8 cellular contexts compared by ENCODE assay signal in genomic region chr2:165794520-165794882, GRCh38. TPM values are rescaled to one million over a fixed set of nuclear protein-coding genes. Genes with fewer than 3 reads are reported as not detected.
DNase-seq lines count a peak whose midpoint lies in the region; ATAC-seq, FAIRE-seq and TF ChIP-seq lines count a peak whose summit lies in the region.

No MANE protein-coding gene starts in this region.

- H3K27ac Mint-ChIP-seq in Calu3 (ENCODE audit: unreplicated experiment) = peak overlapping the region; percentile 92
- peak overlapping the region; percentile 93 for H3K27ac Mint-ChIP-seq in T-helper 1 cell treated with Interleukin-12 subunit alpha and Interleukin-12 subunit beta and Interleukin-4 antibody, amounts not matched to agents 30 μg/mL and 1 μg/mL, for 36 hours

- no peak for TF ChIP-seq CTCF in Calu3 (IDR thresholded peaks at IDR 0.05; ENCODE audit: unreplicated experiment)
- no peak for TF ChIP-seq CTCF in bronchial epithelial cell (IDR thresholded peaks at IDR 0.05; ENCODE audit: insufficient read depth, low read length, severe bottlenecking)
- no peak for TF ChIP-seq CTCF in kidney epithelial cell (IDR thresholded peaks at IDR 0.05; ENCODE audit: insufficient read depth, low read length, poor library complexity, severe bottlenecking)

- no TSS peak for BruUV-seq in Calu3 (replicated peaks; lab: Mats Ljungman, UMichigan)

- no peaks in the 10 kb centered on the region for H3K9me3 Mint-ChIP-seq in Calu3 (ENCODE audit: low read depth, unreplicated experiment)
- no peaks in the 10 kb centered on the region for H3K9me3 Mint-ChIP-seq in T-helper 1 cell treated with Interleukin-12 subunit alpha and Interleukin-12 subunit beta and Interleukin-4 antibody, amounts not matched to agents 30 μg/mL and 1 μg/mL, for 36 hours

- peak; percentile 44 for DNase-seq in Calu3
- peak; percentile 77 for DNase-seq in bronchial epithelial cell (ENCODE audit: low read depth)
- no peak for DNase-seq in kidney epithelial cell (ENCODE audit: low read depth)
- DNase-seq in stimulated activated CD4-positive, alpha-beta T cell treated with anti-CD3 and anti-CD28 coated beads, Interleukin-4, amount 100 ng/mL, for 1 hour = peak; percentile 42
- no peak for DNase-seq in NCI-H1694 treated with DMSO at 0.1 percent for 48 hours (lab: John Stamatoyannopoulos, UW)

- CTCF ChIA-PET in Calu3 (lab: Charles Lee) = interaction anchor here (0.6 to 4.0 kb wide), 8 partner anchors 9 to 1946 kb away, joined by 3 to 29 read pairs (median 4); no protein-coding TSS in a partner anchor

- peak; percentile 98 for ATAC-seq in GM19463 (IDR thresholded peaks at IDR 0.05; ENCODE audit: unreplicated experiment)
- peak; percentile 98 for ATAC-seq in HG03565 (IDR thresholded peaks at IDR 0.05; ENCODE audit: unreplicated experiment)

- H3K36me3 Mint-ChIP-seq in Calu3 (ENCODE audit: insufficient read depth, unreplicated experiment) = peaks cover 37% of the 10 kb centered on the region
- H3K36me3 Mint-ChIP-seq in T-helper 1 cell treated with Interleukin-12 subunit alpha and Interleukin-12 subunit beta and Interleukin-4 antibody, amounts not matched to agents 30 μg/mL and 1 μg/mL, for 36 hours (ENCODE audit: low read depth) = peaks cover 15% of the 10 kb centered on the region

- H3K4me3 ChIP-seq in bronchial epithelial cell (ENCODE audit: low read depth, low read length) (peak overlapping the region; percentile 98), kidney epithelial cell (ENCODE audit: low read depth, low read length) (peak overlapping the region; percentile 77)

- no peak for FAIRE-seq in bronchial epithelial cell (lab: Jason Lieb, UNC)

- no peaks in the 10 kb centered on the region for H3K27me3 Mint-ChIP-seq in Calu3 (ENCODE audit: unreplicated experiment)
- peaks cover 5% of the 10 kb centered on the region for H3K27me3 Mint-ChIP-seq in T-helper 1 cell treated with Interleukin-12 subunit alpha and Interleukin-12 subunit beta and Interleukin-4 antibody, amounts not matched to agents 30 μg/mL and 1 μg/mL, for 36 hours (ENCODE audit: low read depth)

- intact Hi-C loops in Calu3 (cut with micrococcal nuclease; ENCODE audit: unreplicated experiment) = loop anchor here (5.0 to 10.0 kb wide), 2 partner anchors 78 to 440 kb away; no protein-coding TSS in a partner anchor

- H3K27me3 ChIP-seq in bronchial epithelial cell (ENCODE audit: control insufficient read depth, insufficient read depth, low read length) (no peaks in the 10 kb centered on the region), kidney epithelial cell (ENCODE audit: control insufficient read depth, insufficient read depth, low read length) (peaks cover 4% of the 10 kb centered on the region)

- H3K4me3 Mint-ChIP-seq in Calu3 (ENCODE audit: low read depth, unreplicated experiment) = peak overlapping the region; percentile 83
- H3K4me3 Mint-ChIP-seq in T-helper 1 cell treated with Interleukin-12 subunit alpha and Interleukin-12 subunit beta and Interleukin-4 antibody, amounts not matched to agents 30 μg/mL and 1 μg/mL, for 36 hours = peak overlapping the region; percentile 90

- peaks cover 26% of the 10 kb centered on the region for H3K4me1 Mint-ChIP-seq in Calu3 (ENCODE audit: low read depth, unreplicated experiment)
- peaks cover 32% of the 10 kb centered on the region for H3K4me1 Mint-ChIP-seq in T-helper 1 cell treated with Interleukin-12 subunit alpha and Interleukin-12 subunit beta and Interleukin-4 antibody, amounts not matched to agents 30 μg/mL and 1 μg/mL, for 36 hours (ENCODE audit: low read depth)

- H3K36me3 ChIP-seq in bronchial epithelial cell (ENCODE audit: control insufficient read depth, insufficient read depth, low read length) (no peaks in the 10 kb centered on the region), kidney epithelial cell (ENCODE audit: control insufficient read depth, insufficient read depth, low read length) (no peaks in the 10 kb centered on the region)

RNA-seq across cellular contexts. Expression of gene GALNT3, which starts 0.5 kb away (rescaled TPM):
- 75.0 and 79.8 TPM in 2 replicates for total RNA-seq in Calu3 (2022)
- 56.7 and 59.5 TPM in 2 replicates for total RNA-seq in bronchial epithelial cell
- total RNA-seq in kidney epithelial cell = 19.6 and 22.9 TPM in 2 replicates

Comparison
In these comparisons a context has a peak if more than half of its experiments do, and no peak if none do; other contexts are left out.
1. DNase-seq: peak in Calu3 (single experiment), bronchial epithelial cell (single experiment) and stimulated activated CD4-positive, alpha-beta T cell treated with anti-CD3 and anti-CD28 coated beads, Interleukin-4, amount 100 ng/mL, for 1 hour (single experiment); none in kidney epithelial cell (single experiment) and NCI-H1694 treated with DMSO at 0.1 percent for 48 hours (single experiment).